In genomic region chr11:72721276-72721675, GRCh38 we compare ENCODE assay signal across 8 cellular contexts. TPM values are rescaled to one million over a fixed set of nuclear protein-coding genes. Genes with fewer than 3 reads are reported as not detected.
A peak's percentile ranks its signal among the peaks of the same experiment; 100 is the strongest.
DNase-seq lines count a peak whose midpoint lies in the region; ATAC-seq, FAIRE-seq and TF ChIP-seq lines count a peak whose summit lies in the region.

No MANE protein-coding gene starts in this region.

- no peak for DNase-seq in CD4-positive, alpha-beta memory T cell
- DNase-seq in RWPE1 (ENCODE audit: low spot score) (no peak), epithelial cell of prostate (ENCODE audit: low read depth, low spot score) (no peak), trophoblast cell (no peak), H54 (ENCODE audit: insufficient read length, low spot score) (no peak), 8988T (no peak), NCI-H2029 treated with DMSO at 0.1 percent for 48 hours (lab: John Stamatoyannopoulos, UW) (no peak)

- H3K4ac ChIP-seq in trophoblast cell (ENCODE audit: low read depth, low read length), result peak overlapping the region; percentile 12

- H3K23ac ChIP-seq in trophoblast cell (ENCODE audit: low read length), result no peak overlapping the region

- peaks cover 10% of the 10 kb centered on the region for H3K79me1 ChIP-seq in trophoblast cell (ENCODE audit: low read length)

- TF ChIP-seq CTCF in RWPE1 (conservative IDR thresholded peaks at IDR 0.05; ENCODE audit: low read depth), result no peak

- H2BK5ac ChIP-seq in trophoblast cell (ENCODE audit: low read depth, low read length, poor library complexity), result no peak overlapping the region

- intact Hi-C loops in CD4-positive, alpha-beta memory T cell (cut with micrococcal nuclease), result loop anchor here (5.0 to 10.0 kb wide), 2 partner anchors 34 to 424 kb away; partner anchors contain the start of gene FCHSD2

- no peak for FAIRE-seq in H54 (lab: Jason Lieb, UNC)

- peaks cover 0 to 1% of the 10 kb centered on the region in 2 donors for H3K27me3 Mint-ChIP-seq in CD4-positive, alpha-beta memory T cell

- H3K14ac ChIP-seq in trophoblast cell (ENCODE audit: low read length), result no peak overlapping the region

- H3K27me3 ChIP-seq in CD4-positive, alpha-beta memory T cell (ENCODE audit: insufficient read depth, low read length), result no peaks in the 10 kb centered on the region
- no peaks in the 10 kb centered on the region for H3K27me3 ChIP-seq in trophoblast cell (ENCODE audit: insufficient read depth, low read length)

- H4K8ac ChIP-seq in trophoblast cell (ENCODE audit: low read depth, low read length), result no peak overlapping the region

- H3K18ac ChIP-seq in trophoblast cell (ENCODE audit: low read length), result peak overlapping the region; percentile 15

- H2AK5ac ChIP-seq in trophoblast cell (ENCODE audit: low read length), result no peak overlapping the region

- H3K4me3 ChIP-seq in CD4-positive, alpha-beta memory T cell (ENCODE audit: low read length in 2 of 2), result peak overlapping the region; percentile 82 to 98
- H3K4me3 ChIP-seq in trophoblast cell (ENCODE audit: low read depth, low read length), result no peak overlapping the region

- H3K27ac ChIP-seq in CD4-positive, alpha-beta memory T cell (ENCODE audit: low read depth, low read length), result peak overlapping the region; percentile 80
- H3K27ac ChIP-seq in RWPE1, result peak overlapping the region; percentile 97
- H3K27ac ChIP-seq in epithelial cell of prostate, result peak overlapping the region; percentile 84
- no peak overlapping the region for H3K27ac ChIP-seq in trophoblast cell (ENCODE audit: low read depth, low read length)

- H3K79me2 ChIP-seq in trophoblast cell (ENCODE audit: control insufficient read depth, insufficient read depth, low read length, poor library complexity), result peaks cover 1% of the 10 kb centered on the region

- no peak overlapping the region for H3K9ac ChIP-seq in trophoblast cell (ENCODE audit: low read length)

- peak overlapping the region; percentile 93 to 98 (median 96) for H3K27ac Mint-ChIP-seq in CD4-positive, alpha-beta memory T cell

- TF ChIP-seq POLR2A in H54 (IDR thresholded peaks at IDR 0.05; ENCODE audit: low read depth, low read length), result no peak

- H4K91ac ChIP-seq in trophoblast cell (ENCODE audit: low read depth, low read length), result peak overlapping the region; percentile 70

- WGBS in trophoblast cell (ENCODE audit: extremely low coverage, insufficient coverage, insufficient read length), result no CpG with 5 or more reads among the region's 3 CpGs

- no peak for ATAC-seq in GM19035 (IDR thresholded peaks at IDR 0.05; ENCODE audit: unreplicated experiment)

- no peaks in the 10 kb centered on the region for H3K9me3 ChIP-seq in CD4-positive, alpha-beta memory T cell (ENCODE audit: control insufficient read depth in 1 of 2, low read length in 2 of 2)
- no peaks in the 10 kb centered on the region for H3K9me3 ChIP-seq in trophoblast cell (ENCODE audit: insufficient read depth, low read depth, low read length)

- H2BK120ac ChIP-seq in trophoblast cell (ENCODE audit: insufficient read depth, low read length, poor library complexity), result peak overlapping the region; percentile 28

- H3K36me3 Mint-ChIP-seq in CD4-positive, alpha-beta memory T cell, result peaks cover 3 to 40% of the 10 kb centered on the region in 2 donors

- POLR2A ChIA-PET in CD4-positive, alpha-beta memory T cell (lab: Charles Lee; ENCODE audit: partially characterized antibody), result interaction anchor here (1.0 to 3.6 kb wide), 14 partner anchors 12 to 421 kb away, joined by 3 to 46 read pairs (median 6); partner anchors contain the start of genes ATG16L2, FCHSD2 and STARD10
- POLR2A ChIA-PET in RWPE1 (lab: Yijun Ruan, JAX; ENCODE audit: low non-redundant PET), result no interaction called here

- H2BK12ac ChIP-seq in trophoblast cell (ENCODE audit: low read length), result peak overlapping the region; percentile 13

- H3K36me3 ChIP-seq in CD4-positive, alpha-beta memory T cell (ENCODE audit: insufficient read depth, low read length), result peaks cover 27% of the 10 kb centered on the region
- H3K36me3 ChIP-seq in trophoblast cell (ENCODE audit: control insufficient read depth in 1 of 2, insufficient read depth in 2 of 2, low read length in 2 of 2), result no peaks in the 10 kb centered on the region

- H4K12ac ChIP-seq in trophoblast cell (ENCODE audit: low read depth, low read length), result no peak overlapping the region

- H3K4me1 ChIP-seq in CD4-positive, alpha-beta memory T cell (ENCODE audit: insufficient read depth, low read length), result peaks cover 60% of the 10 kb centered on the region
- peaks cover 19 to 26% of the 10 kb centered on the region in 2 experiments for H3K4me1 ChIP-seq in trophoblast cell (ENCODE audit: control insufficient read depth in 1 of 2, insufficient read depth in 2 of 2, low read length in 2 of 2)

- peak overlapping the region; percentile 93 to 99 (median 96) for H3K4me3 Mint-ChIP-seq in CD4-positive, alpha-beta memory T cell

- H3K9me3 Mint-ChIP-seq in CD4-positive, alpha-beta memory T cell, result peaks cover 0 to 7% (median 0%) of the 10 kb centered on the region in 8 donors

- CTCF ChIA-PET in CD4-positive, alpha-beta memory T cell (lab: Charles Lee; ENCODE audit: partially characterized antibody), result interaction anchor here (0.9 to 3.5 kb wide), 4 partner anchors 73 to 457 kb away, joined by 3 to 14 read pairs (median 4); partner anchors contain the start of gene STARD10
- CTCF ChIA-PET in RWPE1 (lab: Yijun Ruan, JAX), result interaction anchor here (0.8 kb wide), 1 partner anchor 29 kb away, joined by 5 read pairs; no protein-coding TSS in a partner anchor

- no peak overlapping the region for H2AFZ ChIP-seq in trophoblast cell (ENCODE audit: insufficient read depth, low read length, poor library complexity)

- no peak overlapping the region for H3K4me2 ChIP-seq in trophoblast cell (ENCODE audit: low read length)

- H3K4me1 Mint-ChIP-seq in CD4-positive, alpha-beta memory T cell, result peaks cover 46 to 86% (median 62%) of the 10 kb centered on the region in 4 donors

RNA-seq across cellular contexts. Expression of gene ARAP1, which starts 30.9 kb away (rescaled TPM):
- 100 to 1,000 TPM; 144 to 157 TPM for total RNA-seq in CD4-positive, alpha-beta memory T cell
- polyA plus RNA-seq in CD4-positive, alpha-beta memory T cell, result 10 to 100 TPM in 1 of 2 donors, 1 to 10 TPM in 1; 9.5 to 36.8 TPM
- 11.8 and 12.4 TPM in 2 replicates for polyA plus RNA-seq in trophoblast cell (2013)

RNA-seq across cellular contexts. Expression of gene PDE2A, which starts 47.1 kb away (rescaled TPM):
- total RNA-seq in CD4-positive, alpha-beta memory T cell, result 1 to 10 TPM in 1 of 2 experiments, under 1 TPM in 1; 0.75 to 1.7 TPM
- 1 to 10 TPM in 1 of 2 donors, under 1 TPM in 1; 0.11 to 1.2 TPM for polyA plus RNA-seq in CD4-positive, alpha-beta memory T cell
- polyA plus RNA-seq in trophoblast cell (2013), result 1.8 and 2.1 TPM in 2 replicates
